ENCODE assay signal across 8 cellular contexts in the genomic region with DNA sequence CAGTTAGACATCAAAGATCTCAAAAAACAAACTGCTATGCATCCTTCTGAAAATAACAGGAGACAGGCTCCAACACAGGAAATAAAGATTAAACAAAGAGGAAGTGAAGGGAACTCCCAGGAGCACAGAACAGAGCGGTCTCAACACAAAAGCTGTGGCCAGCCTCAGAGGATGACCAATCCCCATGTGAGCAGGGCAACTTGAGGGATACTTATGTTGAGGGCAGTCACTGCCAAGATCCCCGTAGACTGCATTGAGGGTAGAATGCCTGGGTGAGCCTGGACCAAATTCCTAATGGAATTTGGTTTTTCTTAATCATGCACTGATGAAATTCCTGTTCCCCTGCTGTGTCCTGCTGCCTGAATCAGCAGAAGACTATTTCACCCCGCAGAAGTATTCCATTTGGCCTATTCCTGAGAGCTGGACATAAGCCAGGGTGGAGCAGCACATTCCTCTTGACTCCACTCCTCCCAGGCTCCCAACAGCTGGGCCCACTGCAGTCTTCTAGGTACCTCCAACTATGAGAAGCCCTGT. TPM values are rescaled to one million over a fixed set of nuclear protein-coding genes. Genes with fewer than 3 reads are reported as not detected.
DNase-seq lines count a peak whose midpoint lies in the region; ATAC-seq and TF ChIP-seq lines count a peak whose summit lies in the region.

No MANE protein-coding gene starts in this region.

- H3K4me3 ChIP-seq in BE2C (ENCODE audit: low read depth, low read length): no peak overlapping the region

- H3K4me3 Mint-ChIP-seq in progenitor cell of endocrine pancreas (ENCODE audit: low read depth): no peak overlapping the region

- no peaks in the 10 kb centered on the region for H3K27me3 Mint-ChIP-seq in progenitor cell of endocrine pancreas

- peaks cover 43% of the 10 kb centered on the region for H3K4me1 Mint-ChIP-seq in progenitor cell of endocrine pancreas (ENCODE audit: low read depth)

- no peaks in the 10 kb centered on the region for H3K4me1 ChIP-seq in BE2C

- DNase-seq in HCEC 1CT (peak; percentile 99), SW480 (ENCODE audit: low spot score) (peak; percentile 27), foreskin melanocyte (peak; percentile 92), progenitor cell of endocrine pancreas (ENCODE audit: low spot score, unreplicated experiment) (no peak), BE2C (no peak)
- DNase-seq in activated CD8-positive, alpha-beta memory T cell treated with anti-CD3 and anti-CD28 coated beads, Interleukin-2, amount 50 U/mL, for 48 hours: no peak
- DNase-seq in activated effector memory CD4-positive, alpha-beta T cell treated with anti-CD3 and anti-CD28 coated beads, Interleukin-2, amount 50 U/mL, for 16 hours: no peak

- no peaks in the 10 kb centered on the region for H3K36me3 ChIP-seq in BE2C

- ATAC-seq in GM21367 (IDR thresholded peaks at IDR 0.05; ENCODE audit: unreplicated experiment): no peak

- H3K27me3 ChIP-seq in BE2C: no peaks in the 10 kb centered on the region

- H3K9me3 ChIP-seq in BE2C: no peaks in the 10 kb centered on the region

- no peaks in the 10 kb centered on the region for H3K9me3 Mint-ChIP-seq in progenitor cell of endocrine pancreas (ENCODE audit: low read depth)

- peak overlapping the region; percentile 45 for H3K27ac Mint-ChIP-seq in progenitor cell of endocrine pancreas

- no peak for TF ChIP-seq CTCF in progenitor cell of endocrine pancreas (IDR thresholded peaks at IDR 0.05; ENCODE audit: unreplicated experiment)
- TF ChIP-seq CTCF in BE2C (IDR thresholded peaks at IDR 0.05; ENCODE audit: low read depth, low read length): no peak

- no peaks in the 10 kb centered on the region for H3K36me3 Mint-ChIP-seq in progenitor cell of endocrine pancreas (ENCODE audit: insufficient read depth)

RNA-seq across cellular contexts. Expression of a gene that starts 49.0 kb away (rescaled TPM):
- total RNA-seq in progenitor cell of endocrine pancreas: 30.2 and 32.5 TPM in 2 replicates
- polyA plus RNA-seq in BE2C (2012; ENCODE audit: insufficient read depth, insufficient read length, low read depth): 14.0 TPM

Comparison
In these comparisons a context has a peak if more than half of its experiments do, and no peak if none do; other contexts are left out.
1. DNase-seq: peak in HCEC 1CT (single experiment), SW480 (single experiment) and foreskin melanocyte (single experiment); none in progenitor cell of endocrine pancreas (single experiment), BE2C (single experiment), activated CD8-positive, alpha-beta memory T cell treated with anti-CD3 and anti-CD28 coated beads, Interleukin-2, amount 50 U/mL, for 48 hours (single experiment) and activated effector memory CD4-positive, alpha-beta T cell treated with anti-CD3 and anti-CD28 coated beads, Interleukin-2, amount 50 U/mL, for 16 hours (single experiment).